Comparison of ENCODE assay signal across 5 cellular contexts in genomic region chr1:181334724-181335123, GRCh38.
"Had no signal": no experiment of that assay in that cellular context is flagged by ENCODE, and none has a peak within 500 bp of the region (broad histone marks: within the 10 kb centered on the region; RNA-seq: fewer than 3 reads in every experiment).

No MANE protein-coding gene starts in this region.

- H3K9me3 Mint-ChIP-seq: GM23338 had no signal

- H3K4me1 Mint-ChIP-seq: GM23338, H9 had no signal

- H3K27ac Mint-ChIP-seq: GM23338, H9 had no signal

- ATAC-seq: GM23338, K562 had no signal

- H3K4me3 Mint-ChIP-seq: GM23338, H9 had no signal

- DNase-seq: H9, HCEC 1CT, IMR-90 had no signal

- H3K4me3 ChIP-seq: GM23338, K562 had no signal
